Comparison of ENCODE assay signal across 15 cellular contexts in the genomic region with DNA sequence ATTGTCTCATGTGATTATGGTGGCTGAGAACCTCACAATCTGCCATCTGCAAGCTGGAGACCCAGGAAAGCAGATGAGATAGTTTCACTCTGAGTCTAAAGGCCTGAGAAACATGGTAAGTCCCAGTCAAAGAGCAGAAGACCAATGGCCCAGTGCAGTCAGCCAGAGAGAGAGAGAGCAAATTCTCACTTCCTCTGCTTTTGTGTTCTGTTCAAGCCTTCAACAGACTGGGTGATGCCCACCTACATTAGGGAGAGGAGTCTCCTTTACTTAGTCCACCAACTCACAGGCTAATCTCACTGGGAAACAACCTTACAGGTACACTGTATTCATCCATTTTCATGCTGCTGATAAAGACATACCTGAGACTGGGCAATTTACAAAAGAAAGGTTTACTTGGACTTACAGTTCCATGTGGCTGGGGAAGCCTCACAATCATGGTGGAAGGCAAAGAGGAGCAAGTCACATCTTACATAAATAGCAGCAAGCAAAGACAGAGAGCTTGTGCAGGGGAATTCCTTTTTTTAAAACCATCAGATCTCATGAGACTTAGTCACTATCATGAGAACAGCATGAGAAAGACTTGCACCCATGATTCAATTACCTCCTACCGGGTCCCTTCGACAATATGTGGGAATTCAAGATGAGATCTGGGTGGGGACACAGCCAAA. TPM values are rescaled to one million over a fixed set of nuclear protein-coding genes. Genes with fewer than 3 reads are reported as not detected.
DNase-seq lines count a peak whose midpoint lies in the region; ATAC-seq and TF ChIP-seq lines count a peak whose summit lies in the region.
"Had no signal": no experiment of that assay in that cellular context is flagged by ENCODE, and none has a peak within 500 bp of the region (broad histone marks: within the 10 kb centered on the region; RNA-seq: fewer than 3 reads in every experiment).

No MANE protein-coding gene starts in this region.

- no peak for DNase-seq in naive B cell
- no peak for DNase-seq in C1 segment of cervical spinal cord (lab: John Stamatoyannopoulos, UW)
- no peak for DNase-seq in transverse colon
- DNase-seq in hepatic stellate cell (ENCODE audit: low spot score): no peak
- DNase-seq: activated gamma-delta T cell; DMS79 treated with DMSO at 0.1 percent for 48 hours; NCI-H446; SHP77 treated with DMSO at 0.1 percent for 48 hours; stimulated activated naive CD4-positive, alpha-beta T cell had no signal

- H3K4me3 ChIP-seq in transverse colon: no peak overlapping the region

- peaks cover 0 to 20% (median 14%) of the 10 kb centered on the region in 3 donors for H3K27me3 Mint-ChIP-seq in naive B cell

- intact Hi-C loops in transverse colon (cut with DNase I; ENCODE audit: low total_unique reads): no loop called here

- H3K36me3 ChIP-seq in transverse colon: no peaks in the 10 kb centered on the region

- H3K27ac ChIP-seq in transverse colon: no peak overlapping the region

- H3K36me3 Mint-ChIP-seq in naive B cell: peaks cover 4 to 9% of the 10 kb centered on the region in 2 donors

- peak overlapping the region in 1 of 6 donors; percentile 44 for H3K27ac Mint-ChIP-seq in naive B cell
- H3K27ac Mint-ChIP-seq: WTC11 had no signal

- TF ChIP-seq POLR2A in transverse colon (IDR thresholded peaks at IDR 0.05): no peak

- no peak for TF ChIP-seq CTCF in transverse colon (IDR thresholded peaks at IDR 0.05)

- peak; percentile 87 for ATAC-seq in GM18909 (IDR thresholded peaks at IDR 0.05; ENCODE audit: poor library complexity, unreplicated experiment)
- peak; percentile 87 for ATAC-seq in GM21529 (IDR thresholded peaks at IDR 0.05; ENCODE audit: unreplicated experiment)
- ATAC-seq in HG03095 (IDR thresholded peaks at IDR 0.05; ENCODE audit: unreplicated experiment): peak; percentile 87
- peak; percentile 30 to 35 for ATAC-seq in naive B cell (ENCODE audit: low read depth in 2 of 2)
- ATAC-seq: WTC11 had no signal

- H3K4me1 ChIP-seq in transverse colon: no peaks in the 10 kb centered on the region

- H3K4me3 Mint-ChIP-seq in naive B cell: no peak overlapping the region
- H3K4me3 Mint-ChIP-seq: WTC11 had no signal

- in situ Hi-C loops in transverse colon (cut with MboI; ENCODE audit: low pct_ligation_motif_present in 1 of 4, low pct_unique_long_range_greater_than_20kb in 1 of 4, low sequenced_read_pairs in 3 of 4): no loop called here

- no peaks in the 10 kb centered on the region for H3K27me3 ChIP-seq in transverse colon

- no peak for TF ChIP-seq EP300 in transverse colon (IDR thresholded peaks at IDR 0.05; ENCODE audit: low read depth)

- peaks cover 0 to 8% (median 0%) of the 10 kb centered on the region in 3 donors for H3K4me1 Mint-ChIP-seq in naive B cell

- peaks cover 10 to 28% (median 18%) of the 10 kb centered on the region in 7 donors for H3K9me3 Mint-ChIP-seq in naive B cell

- no peaks in the 10 kb centered on the region for H3K9me3 ChIP-seq in transverse colon

- WGBS in transverse colon (ENCODE audit: low coverage in 1 of 2), 2 donors: 84% methylated on average over 2 of the region's 2 CpGs; no CpG with 5 or more reads in 1 of the 2 donors

RNA-seq across cellular contexts. Expression of gene FRMPD2, which starts 4.7 kb away (rescaled TPM):
- polyA plus RNA-seq in naive B cell (ENCODE audit: low read depth in 6 of 6): not detected
- under 1 TPM in 1 of 4 donors, not detected in 3; 0.80 TPM for total RNA-seq in transverse colon
- total RNA-seq: chondrocyte, M059J had no signal

RNA-seq across cellular contexts. Expression of gene MAPK8, which starts 27.3 kb away (rescaled TPM):
- 10 to 100 TPM in 5 of 6 donors, 1 to 10 TPM in 1; 7.0 to 25.8 (median 22.1) TPM for polyA plus RNA-seq in naive B cell (ENCODE audit: low read depth in 6 of 6)
- 100 to 1,000 TPM in 1 of 4 donors, 10 to 100 TPM in 3; 29.7 to 126 (median 67.8) TPM for total RNA-seq in transverse colon

Comparison
In these comparisons a context has a peak if more than half of its experiments do, and no peak if none do; other contexts are left out.
1. ATAC-seq: peak in every context shown above with its lines; median percentile 87 in GM18909; 87 in GM21529; 87 in HG03095; 32 in naive B cell.